ENCODE assay signal across 24 cellular contexts in the genomic region with DNA sequence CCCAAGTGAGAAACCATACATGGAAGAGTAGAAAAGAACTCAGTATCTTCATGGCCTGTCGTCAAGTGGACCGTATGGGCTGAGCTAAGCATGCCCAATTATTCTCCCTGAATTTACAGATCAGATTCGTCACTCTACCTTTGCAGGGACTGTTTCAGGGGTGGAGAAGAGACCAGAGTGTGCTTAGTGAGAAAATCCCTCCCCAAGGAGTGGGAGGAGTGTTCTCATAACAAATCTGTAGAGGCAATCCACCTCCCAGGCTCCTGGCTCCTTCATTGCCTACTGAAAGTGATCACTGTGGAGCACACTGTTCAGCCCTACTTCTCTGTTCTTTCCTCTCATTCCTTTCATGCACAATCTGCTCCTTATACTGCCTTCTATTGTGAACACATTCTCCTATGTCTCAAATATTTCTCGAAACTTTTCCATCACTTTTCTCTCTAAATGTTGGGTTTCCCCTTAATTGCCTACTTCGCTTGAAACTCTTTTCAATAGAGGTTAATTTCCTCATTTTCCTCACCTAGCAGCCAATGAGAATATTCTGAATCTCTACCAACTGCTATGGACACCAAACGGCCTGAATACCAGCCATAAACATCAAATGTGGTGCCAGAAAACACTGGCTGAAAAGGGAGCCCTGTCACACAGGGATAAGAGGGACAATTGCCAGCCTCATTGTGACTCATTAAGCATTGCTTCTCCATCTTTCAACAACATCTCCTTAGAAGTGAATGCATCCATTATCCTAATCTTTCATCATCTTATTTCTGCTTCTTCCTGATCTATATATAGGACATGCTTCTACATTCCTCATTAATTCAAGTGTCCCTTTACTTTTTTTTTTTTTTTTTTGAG.
DNase-seq lines count a peak whose midpoint lies in the region; ATAC-seq, FAIRE-seq and TF ChIP-seq lines count a peak whose summit lies in the region.
"Had no signal": no experiment of that assay in that cellular context is flagged by ENCODE, and none has a peak within 500 bp of the region (broad histone marks: within the 10 kb centered on the region; RNA-seq: fewer than 3 reads in every experiment).

No MANE protein-coding gene starts in this region.

- 82% methylated on average over 6 of the region's 6 CpGs for WGBS in HepG2 (ENCODE audit: low lambda C conversion rate)
- 70% methylated on average over 4 of the region's 6 CpGs for WGBS in right lobe of liver (ENCODE audit: insufficient coverage, low coverage, low lambda C conversion rate, missing lambda C conversion rate)

- ATAC-seq in HepG2 (peak; percentile 35; the same call in 2 of the 3 replicates), right lobe of liver (no peak), HG03460 (IDR thresholded peaks at IDR 0.05; ENCODE audit: unreplicated experiment) (no peak)
- ATAC-seq: naive thymus-derived CD8-positive, alpha-beta T cell; pancreas; sciatic nerve had no signal

- TF ChIP-seq RAD21 in HepG2 (CRISPR knock-in tag; IDR thresholded peaks at IDR 0.05) = no peak

- POLR2A ChIA-PET in HepG2 (lab: Yijun Ruan, JAX) = no interaction called here

- DNase-seq in HepG2 (ENCODE audit: low spot score) (no peak), right lobe of liver (no peak), anterior cingulate cortex (lab: John Stamatoyannopoulos, UW) (peak in 39 of 58 donors; percentile 2 to 81 (median 29)), globus pallidus (ENCODE audit: low spot score) (peak; percentile 63), tibial artery (no peak), SHP77 treated with DMSO at 0.1 percent for 48 hours (lab: John Stamatoyannopoulos, UW) (no peak), kidney glomerular epithelial cell (lab: John Stamatoyannopoulos, UW) (no peak)
- DNase-seq: activated B cell treated with CpG ODN at 0.5 μM for 24 hours; activated CD4-positive, alpha-beta T cell treated with anti-CD3 and anti-CD28 coated beads, Interleukin-2, amount 50 U/mL, for 48 hours; activated naive CD4-positive, alpha-beta T cell treated with Interleukin-2 at 50 U/mL for 16 hours; KG1; mesendoderm; MV-4-11; naive thymus-derived CD8-positive, alpha-beta T cell; NCI-H1694 treated with DMSO at 0.1 percent for 48 hours; NCI-H2227 treated with DMSO at 0.1 percent for 48 hours; pancreas; SJCRH30 had no signal

- H3K27me3 ChIP-seq in HepG2 (ENCODE audit: control insufficient read depth in 1 of 2, insufficient read depth in 2 of 2, low read length in 2 of 2) = no peaks in the 10 kb centered on the region
- H3K27me3 ChIP-seq in right lobe of liver = no peaks in the 10 kb centered on the region
- no peaks in the 10 kb centered on the region for H3K27me3 ChIP-seq in tibial artery
- H3K27me3 ChIP-seq: pancreas, SJCRH30 had no signal

- H3K27ac ChIP-seq in HepG2 (ENCODE audit: extremely low read length, insufficient read depth, low read length) (no peak overlapping the region), right lobe of liver (no peak overlapping the region), tibial artery (peak overlapping the region; percentile 0 to 3)
- H3K27ac ChIP-seq: C4-2B, pancreas, SJCRH30 had no signal

- CTCF ChIA-PET in HepG2 (lab: Yijun Ruan, JAX; ENCODE audit: low intra/inter-chr PET ratio, low total read pairs) = no interaction called here

- H3K4me3 ChIP-seq in HepG2 (replicated peaks in 1 of 3; ENCODE audit: insufficient read depth in 1 of 3, low read depth in 2 of 3, low read length in 3 of 3) = no peak overlapping the region
- no peak overlapping the region for H3K4me3 ChIP-seq in right lobe of liver
- no peak overlapping the region for H3K4me3 ChIP-seq in tibial artery
- H3K4me3 ChIP-seq: pancreas, SJCRH30 had no signal

- no peak overlapping the region for H2AFZ ChIP-seq in HepG2 (ENCODE audit: low read length)

- H3K9ac ChIP-seq in HepG2 (ENCODE audit: insufficient read depth, low read depth, low read length) = no peak overlapping the region

- H4K20me1 ChIP-seq in HepG2 (ENCODE audit: insufficient read depth, low read length) = peaks cover 3% of the 10 kb centered on the region

- no peak for TF ChIP-seq POLR2A in HepG2 (IDR thresholded peaks at IDR 0.05; ENCODE audit: insufficient read depth in 1 of 2, low read depth in 2 of 2, low read length in 2 of 2)
- no peak for TF ChIP-seq POLR2A in right lobe of liver (IDR thresholded peaks at IDR 0.05)

- intact Hi-C loops in HepG2 (cut with micrococcal nuclease; ENCODE audit: unreplicated experiment) = no loop called here
- intact Hi-C loops in right lobe of liver (cut with DNase I) = no loop called here
- intact Hi-C loops in tibial artery (cut with DNase I; ENCODE audit: low total_unique reads) = no loop called here

- TF ChIP-seq EP300 in HepG2 (IDR thresholded peaks at IDR 0.05; ENCODE audit: low read depth in 2 of 2, low read length in 2 of 2) = no peak
- TF ChIP-seq EP300 in HepG2 (CRISPR knock-in tag; IDR thresholded peaks at IDR 0.05; ENCODE audit: borderline replicate concordance) = no peak

- FAIRE-seq in HepG2 (lab: Jason Lieb, UNC) = no peak
- FAIRE-seq: GM12891, GM19239, keratinocyte, pancreas had no signal

- in situ Hi-C loops in HepG2 (cut with HindIII; ENCODE audit: extremely low pct_ligation_motif_present, low pct_unique_long_range_greater_than_20kb) = no loop called here

- H3K36me3 ChIP-seq in HepG2 (replicated peaks in 1 of 2; ENCODE audit: control insufficient read depth in 1 of 2, insufficient read depth in 2 of 2, low read length in 2 of 2) (peaks cover 19 to 51% of the 10 kb centered on the region in 2 experiments), right lobe of liver (no peaks in the 10 kb centered on the region), tibial artery (peaks cover 0 to 11% (median 5%) of the 10 kb centered on the region in 3 donors)
- H3K36me3 ChIP-seq: pancreas, SJCRH30 had no signal

- TF ChIP-seq CTCF in HepG2 (CRISPR knock-in tag; IDR thresholded peaks at IDR 0.05) (no peak), right lobe of liver (IDR thresholded peaks at IDR 0.05) (no peak), tibial artery (IDR thresholded peaks at IDR 0.05) (no peak)

- BruUV-seq in HepG2 (replicated peaks; lab: Mats Ljungman, UMichigan) = no TSS peak

- no peak overlapping the region for H3K4me2 ChIP-seq in HepG2 (ENCODE audit: low read depth, low read length)

- no peaks in the 10 kb centered on the region for H3K4me1 ChIP-seq in HepG2 (ENCODE audit: insufficient read depth, low read length)
- H3K4me1 ChIP-seq in right lobe of liver = peaks cover 0 to 7% (median 0%) of the 10 kb centered on the region in 4 donors
- H3K4me1 ChIP-seq in tibial artery = peaks cover 0 to 57% (median 15%) of the 10 kb centered on the region in 4 donors
- H3K4me1 ChIP-seq: SJCRH30 had no signal

- no peaks in the 10 kb centered on the region for H3K79me2 ChIP-seq in HepG2 (ENCODE audit: insufficient read depth, low read length)

- peaks cover 9% of the 10 kb centered on the region; the same call in 1 of the 2 replicates for H3K9me3 ChIP-seq in HepG2 (ENCODE audit: low read length)
- peaks cover 0 to 5% (median 0%) of the 10 kb centered on the region in 4 donors for H3K9me3 ChIP-seq in right lobe of liver
- H3K9me3 ChIP-seq in tibial artery = peaks cover 0 to 18% (median 6%) of the 10 kb centered on the region in 3 donors
- H3K9me3 ChIP-seq: pancreas had no signal

TF ChIP-seq in HepG2, 621 proteins besides CTCF, POLR2A, EP300 and RAD21:
- TF ChIP-seq KAT7 (CRISPR knock-in tag; IDR thresholded peaks at IDR 0.05; ENCODE audit: borderline replicate concordance) = no peak
- peak; percentile 25 for TF ChIP-seq RBM22 (optimal IDR thresholded peaks at IDR 0.05; ENCODE audit: low read length)

Comparison
In these comparisons a context has a peak if more than half of its experiments do, and no peak if none do; other contexts are left out.
1. DNase-seq: peak in anterior cingulate cortex (39 of 58) and globus pallidus (single experiment); none in HepG2 (single experiment), right lobe of liver (0 of 3), tibial artery (0 of 2), SHP77 treated with DMSO at 0.1 percent for 48 hours (single experiment) and kidney glomerular epithelial cell (single experiment).
2. H3K27ac ChIP-seq: peak in tibial artery (2 of 2); none in HepG2 (single experiment) and right lobe of liver (0 of 3).